ENCODE assay signal across 1 cellular context in genomic region chr7:101817031-101817929, GRCh38.
TF ChIP-seq lines count a peak whose summit lies in the region.

A gene with protein sequence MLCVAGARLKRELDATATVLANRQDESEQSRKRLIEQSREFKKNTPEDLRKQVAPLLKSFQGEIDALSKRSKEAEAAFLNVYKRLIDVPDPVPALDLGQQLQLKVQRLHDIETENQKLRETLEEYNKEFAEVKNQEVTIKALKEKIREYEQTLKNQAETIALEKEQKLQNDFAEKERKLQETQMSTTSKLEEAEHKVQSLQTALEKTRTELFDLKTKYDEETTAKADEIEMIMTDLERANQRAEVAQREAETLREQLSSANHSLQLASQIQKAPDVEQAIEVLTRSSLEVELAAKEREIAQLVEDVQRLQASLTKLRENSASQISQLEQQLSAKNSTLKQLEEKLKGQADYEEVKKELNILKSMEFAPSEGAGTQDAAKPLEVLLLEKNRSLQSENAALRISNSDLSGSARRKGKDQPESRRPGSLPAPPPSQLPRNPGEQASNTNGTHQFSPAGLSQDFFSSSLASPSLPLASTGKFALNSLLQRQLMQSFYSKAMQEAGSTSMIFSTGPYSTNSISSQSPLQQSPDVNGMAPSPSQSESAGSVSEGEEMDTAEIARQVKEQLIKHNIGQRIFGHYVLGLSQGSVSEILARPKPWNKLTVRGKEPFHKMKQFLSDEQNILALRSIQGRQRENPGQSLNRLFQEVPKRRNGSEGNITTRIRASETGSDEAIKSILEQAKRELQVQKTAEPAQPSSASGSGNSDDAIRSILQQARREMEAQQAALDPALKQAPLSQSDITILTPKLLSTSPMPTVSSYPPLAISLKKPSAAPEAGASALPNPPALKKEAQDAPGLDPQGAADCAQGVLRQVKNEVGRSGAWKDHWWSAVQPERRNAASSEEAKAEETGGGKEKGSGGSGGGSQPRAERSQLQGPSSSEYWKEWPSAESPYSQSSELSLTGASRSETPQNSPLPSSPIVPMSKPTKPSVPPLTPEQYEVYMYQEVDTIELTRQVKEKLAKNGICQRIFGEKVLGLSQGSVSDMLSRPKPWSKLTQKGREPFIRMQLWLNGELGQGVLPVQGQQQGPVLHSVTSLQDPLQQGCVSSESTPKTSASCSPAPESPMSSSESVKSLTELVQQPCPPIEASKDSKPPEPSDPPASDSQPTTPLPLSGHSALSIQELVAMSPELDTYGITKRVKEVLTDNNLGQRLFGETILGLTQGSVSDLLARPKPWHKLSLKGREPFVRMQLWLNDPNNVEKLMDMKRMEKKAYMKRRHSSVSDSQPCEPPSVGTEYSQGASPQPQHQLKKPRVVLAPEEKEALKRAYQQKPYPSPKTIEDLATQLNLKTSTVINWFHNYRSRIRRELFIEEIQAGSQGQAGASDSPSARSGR (N-terminal part only) (plus strand): TSS chr7:101817626. CDS start chr7:101817640, 14 bp downstream.

TF ChIP-seq in HEK293, 187 proteins besides CTCF, POLR2A, EP300 and RAD21 (continued from another document and continues in another):
- TF ChIP-seq ZNF692 (tag by site-specific recombination; IDR thresholded peaks at IDR 0.05) (no peak), ZNF514 (tag by site-specific recombination; IDR thresholded peaks at IDR 0.05) (no peak), ZNF302 (tag by site-specific recombination; IDR thresholded peaks at IDR 0.05; ENCODE audit: low read depth) (no peak), SP2 (tag by site-specific recombination; IDR thresholded peaks at IDR 0.05) (no peak), ZNF843 (tag by site-specific recombination; IDR thresholded peaks at IDR 0.05) (no peak), ZNF214 (tag by site-specific recombination; IDR thresholded peaks at IDR 0.05; ENCODE audit: borderline replicate concordance) (no peak), ZNF521 (tag by site-specific recombination; IDR thresholded peaks at IDR 0.05) (no peak), ZNF768 (tag by site-specific recombination; IDR thresholded peaks at IDR 0.05) (no peak), ZNF701 (tag by site-specific recombination; IDR thresholded peaks at IDR 0.05) (no peak), GLIS2 (tag by site-specific recombination; IDR thresholded peaks at IDR 0.05) (peak; percentile 83), ZNF555 (tag by site-specific recombination; conservative IDR thresholded peaks at IDR 0.05) (no peak), SETDB1 (IDR thresholded peaks at IDR 0.05; ENCODE audit: insufficient read length, low read length) (no peak), ZBTB1 (tag by site-specific recombination; IDR thresholded peaks at IDR 0.05) (no peak), ZNF510 (tag by site-specific recombination; IDR thresholded peaks at IDR 0.05; ENCODE audit: insufficient replicate concordance) (no peak), OSR2 (tag by site-specific recombination; IDR thresholded peaks at IDR 0.05) (no peak), SCRT1 (tag by site-specific recombination; IDR thresholded peaks at IDR 0.05; ENCODE audit: borderline replicate concordance) (no peak), ZNF544 (tag by site-specific recombination; IDR thresholded peaks at IDR 0.05) (no peak), BCL11A (tag by site-specific recombination; IDR thresholded peaks at IDR 0.05; ENCODE audit: low read depth) (no peak), ZNF335 (tag by site-specific recombination; conservative IDR thresholded peaks at IDR 0.05) (peak; percentile 91), RBAK (tag by site-specific recombination; IDR thresholded peaks at IDR 0.05) (no peak), ZNF26 (tag by site-specific recombination; IDR thresholded peaks at IDR 0.05) (no peak), ZSCAN30 (tag by site-specific recombination; IDR thresholded peaks at IDR 0.05) (0 out of 2 replicates have a peak, but pooled peaks have one; percentile 10), ZNF391 (tag by site-specific recombination; IDR thresholded peaks at IDR 0.05; ENCODE audit: borderline replicate concordance, low read depth) (no peak), ZNF394 (tag by site-specific recombination; IDR thresholded peaks at IDR 0.05; ENCODE audit: borderline replicate concordance) (peak; percentile 98), KLF9 (tag by site-specific recombination; IDR thresholded peaks at IDR 0.05; ENCODE audit: low read depth) (no peak), ZNF174 (tag by site-specific recombination; IDR thresholded peaks at IDR 0.05) (no peak), ZNF433 (tag by site-specific recombination; IDR thresholded peaks at IDR 0.05; ENCODE audit: low read depth) (no peak), ZNF629 (tag by site-specific recombination; IDR thresholded peaks at IDR 0.05) (no peak), ZSCAN16 (tag by site-specific recombination; IDR thresholded peaks at IDR 0.05) (no peak), BCL6B (tag by site-specific recombination; IDR thresholded peaks at IDR 0.05) (no peak), REPIN1 (tag by site-specific recombination; IDR thresholded peaks at IDR 0.05; ENCODE audit: low read depth) (no peak), ZNF202 (tag by site-specific recombination; IDR thresholded peaks at IDR 0.05; ENCODE audit: borderline replicate concordance) (no peak), ZNF155 (tag by site-specific recombination; IDR thresholded peaks at IDR 0.05) (no peak), YY1 (tag by site-specific recombination; IDR thresholded peaks at IDR 0.05) (no peak), OVOL3 (tag by site-specific recombination; IDR thresholded peaks at IDR 0.05) (no peak), TRIM28 (IDR thresholded peaks at IDR 0.05; ENCODE audit: borderline replicate concordance, low read length) (no peak), HOXC10 (CRISPR knock-in tag; IDR thresholded peaks at IDR 0.05) (no peak), ZNF292 (tag by site-specific recombination; IDR thresholded peaks at IDR 0.05; ENCODE audit: borderline replicate concordance, low read depth) (no peak), ZNF530 (tag by site-specific recombination; IDR thresholded peaks at IDR 0.05; ENCODE audit: low read depth) (no peak), ZBTB6 (tag by site-specific recombination; IDR thresholded peaks at IDR 0.05) (no peak), ZNF837 (tag by site-specific recombination; IDR thresholded peaks at IDR 0.05) (no peak), ZBTB7A (tag by site-specific recombination; IDR thresholded peaks at IDR 0.05; ENCODE audit: low read depth) (no peak), GFI1B (tag by site-specific recombination; IDR thresholded peaks at IDR 0.05) (no peak), ZNF426 (tag by site-specific recombination; IDR thresholded peaks at IDR 0.05) (no peak), ZNF211 (tag by site-specific recombination; IDR thresholded peaks at IDR 0.05; ENCODE audit: low read depth) (no peak), EGR2 (tag by site-specific recombination; IDR thresholded peaks at IDR 0.05; ENCODE audit: low read depth) (no peak), ZNF747 (tag by site-specific recombination; IDR thresholded peaks at IDR 0.05) (no peak)
- TF ChIP-seq, protein P1, sequence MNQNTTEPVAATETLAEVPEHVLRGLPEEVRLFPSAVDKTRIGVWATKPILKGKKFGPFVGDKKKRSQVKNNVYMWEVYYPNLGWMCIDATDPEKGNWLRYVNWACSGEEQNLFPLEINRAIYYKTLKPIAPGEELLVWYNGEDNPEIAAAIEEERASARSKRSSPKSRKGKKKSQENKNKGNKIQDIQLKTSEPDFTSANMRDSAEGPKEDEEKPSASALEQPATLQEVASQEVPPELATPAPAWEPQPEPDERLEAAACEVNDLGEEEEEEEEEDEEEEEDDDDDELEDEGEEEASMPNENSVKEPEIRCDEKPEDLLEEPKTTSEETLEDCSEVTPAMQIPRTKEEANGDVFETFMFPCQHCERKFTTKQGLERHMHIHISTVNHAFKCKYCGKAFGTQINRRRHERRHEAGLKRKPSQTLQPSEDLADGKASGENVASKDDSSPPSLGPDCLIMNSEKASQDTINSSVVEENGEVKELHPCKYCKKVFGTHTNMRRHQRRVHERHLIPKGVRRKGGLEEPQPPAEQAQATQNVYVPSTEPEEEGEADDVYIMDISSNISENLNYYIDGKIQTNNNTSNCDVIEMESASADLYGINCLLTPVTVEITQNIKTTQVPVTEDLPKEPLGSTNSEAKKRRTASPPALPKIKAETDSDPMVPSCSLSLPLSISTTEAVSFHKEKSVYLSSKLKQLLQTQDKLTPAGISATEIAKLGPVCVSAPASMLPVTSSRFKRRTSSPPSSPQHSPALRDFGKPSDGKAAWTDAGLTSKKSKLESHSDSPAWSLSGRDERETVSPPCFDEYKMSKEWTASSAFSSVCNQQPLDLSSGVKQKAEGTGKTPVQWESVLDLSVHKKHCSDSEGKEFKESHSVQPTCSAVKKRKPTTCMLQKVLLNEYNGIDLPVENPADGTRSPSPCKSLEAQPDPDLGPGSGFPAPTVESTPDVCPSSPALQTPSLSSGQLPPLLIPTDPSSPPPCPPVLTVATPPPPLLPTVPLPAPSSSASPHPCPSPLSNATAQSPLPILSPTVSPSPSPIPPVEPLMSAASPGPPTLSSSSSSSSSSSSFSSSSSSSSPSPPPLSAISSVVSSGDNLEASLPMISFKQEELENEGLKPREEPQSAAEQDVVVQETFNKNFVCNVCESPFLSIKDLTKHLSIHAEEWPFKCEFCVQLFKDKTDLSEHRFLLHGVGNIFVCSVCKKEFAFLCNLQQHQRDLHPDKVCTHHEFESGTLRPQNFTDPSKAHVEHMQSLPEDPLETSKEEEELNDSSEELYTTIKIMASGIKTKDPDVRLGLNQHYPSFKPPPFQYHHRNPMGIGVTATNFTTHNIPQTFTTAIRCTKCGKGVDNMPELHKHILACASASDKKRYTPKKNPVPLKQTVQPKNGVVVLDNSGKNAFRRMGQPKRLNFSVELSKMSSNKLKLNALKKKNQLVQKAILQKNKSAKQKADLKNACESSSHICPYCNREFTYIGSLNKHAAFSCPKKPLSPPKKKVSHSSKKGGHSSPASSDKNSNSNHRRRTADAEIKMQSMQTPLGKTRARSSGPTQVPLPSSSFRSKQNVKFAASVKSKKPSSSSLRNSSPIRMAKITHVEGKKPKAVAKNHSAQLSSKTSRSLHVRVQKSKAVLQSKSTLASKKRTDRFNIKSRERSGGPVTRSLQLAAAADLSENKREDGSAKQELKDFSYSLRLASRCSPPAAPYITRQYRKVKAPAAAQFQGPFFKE (tag by site-specific recombination; IDR thresholded peaks at IDR 0.05; ENCODE audit: borderline replicate concordance) = no peak
- TF ChIP-seq, protein P2, sequence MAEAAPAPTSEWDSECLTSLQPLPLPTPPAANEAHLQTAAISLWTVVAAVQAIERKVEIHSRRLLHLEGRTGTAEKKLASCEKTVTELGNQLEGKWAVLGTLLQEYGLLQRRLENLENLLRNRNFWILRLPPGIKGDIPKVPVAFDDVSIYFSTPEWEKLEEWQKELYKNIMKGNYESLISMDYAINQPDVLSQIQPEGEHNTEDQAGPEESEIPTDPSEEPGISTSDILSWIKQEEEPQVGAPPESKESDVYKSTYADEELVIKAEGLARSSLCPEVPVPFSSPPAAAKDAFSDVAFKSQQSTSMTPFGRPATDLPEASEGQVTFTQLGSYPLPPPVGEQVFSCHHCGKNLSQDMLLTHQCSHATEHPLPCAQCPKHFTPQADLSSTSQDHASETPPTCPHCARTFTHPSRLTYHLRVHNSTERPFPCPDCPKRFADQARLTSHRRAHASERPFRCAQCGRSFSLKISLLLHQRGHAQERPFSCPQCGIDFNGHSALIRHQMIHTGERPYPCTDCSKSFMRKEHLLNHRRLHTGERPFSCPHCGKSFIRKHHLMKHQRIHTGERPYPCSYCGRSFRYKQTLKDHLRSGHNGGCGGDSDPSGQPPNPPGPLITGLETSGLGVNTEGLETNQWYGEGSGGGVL (tag by site-specific recombination; IDR thresholded peaks at IDR 0.05) = peak; percentile 10; the same call in 1 of the 2 replicates
- TF ChIP-seq, protein P3, sequence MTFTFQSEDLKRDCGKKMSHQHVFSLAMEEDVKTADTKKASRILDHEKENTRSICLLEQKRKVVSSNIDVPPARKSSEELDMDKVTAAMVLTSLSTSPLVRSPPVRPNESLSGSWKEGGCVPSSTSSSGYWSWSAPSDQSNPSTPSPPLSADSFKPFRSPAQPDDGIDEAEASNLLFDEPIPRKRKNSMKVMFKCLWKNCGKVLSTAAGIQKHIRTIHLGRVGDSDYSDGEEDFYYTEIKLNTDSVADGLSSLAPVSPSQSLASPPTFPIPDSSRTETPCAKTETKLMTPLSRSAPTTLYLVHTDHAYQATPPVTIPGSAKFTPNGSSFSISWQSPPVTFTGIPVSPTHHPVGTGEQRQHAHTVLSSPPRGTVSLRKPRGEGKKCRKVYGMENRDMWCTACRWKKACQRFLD (tag by site-specific recombination; IDR thresholded peaks at IDR 0.05) = no peak
